In the genomic region with DNA sequence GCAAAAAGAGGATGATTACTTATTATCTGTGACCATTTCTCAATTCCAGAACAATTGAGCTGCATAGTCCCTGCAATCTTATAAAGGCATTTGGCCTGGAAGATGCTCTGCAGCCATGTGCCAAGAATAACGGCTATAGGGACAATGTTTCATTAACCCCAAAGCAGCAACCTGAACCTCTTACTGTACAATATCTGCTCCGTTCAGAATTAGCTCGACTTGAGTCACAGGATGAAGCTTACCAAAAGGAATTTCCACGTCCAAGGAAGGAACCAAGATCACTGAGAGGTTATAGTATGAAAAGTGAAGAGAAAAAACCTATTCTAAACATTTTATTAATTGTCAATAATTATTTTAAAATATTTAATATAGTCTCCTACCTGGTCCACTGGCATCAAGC, we compare ENCODE assay signal across 20 cellular contexts.
A peak's percentile ranks its signal among the peaks of the same experiment; 100 is the strongest.
DNase-seq lines count a peak whose midpoint lies in the region; ATAC-seq and TF ChIP-seq lines count a peak whose summit lies in the region.
"Had no signal": no experiment of that assay in that cellular context is flagged by ENCODE, and none has a peak within 500 bp of the region (broad histone marks: within the 10 kb centered on the region; RNA-seq: fewer than 3 reads in every experiment).

No MANE protein-coding gene starts in this region.

- peaks cover 17% of the 10 kb centered on the region for H3K4me1 Mint-ChIP-seq in CD14-positive monocyte
- H3K4me1 Mint-ChIP-seq: activated naive CD8-positive, alpha-beta T cell treated with anti-CD3 and anti-CD28 coated beads, Interleukin-2, amount 50 U/mL, for 24 hours; neural progenitor cell had no signal

- CTCF ChIA-PET in BJ (lab: Yijun Ruan, JAX): interaction anchor here (1.3 to 2.2 kb wide), 2 partner anchors 12 to 36 kb away, joined by 4 to 5 read pairs; no protein-coding TSS in a partner anchor

- DNase-seq in BJ (ENCODE audit: low read depth) (peak; percentile 28), NCI-H226 (peak; percentile 40), choroid plexus epithelial cell (ENCODE audit: low read depth) (peak; percentile 76), kidney glomerular epithelial cell (lab: John Stamatoyannopoulos, UW) (peak; percentile 68), COLO829 (ENCODE audit: low spot score) (no peak), ureter (ENCODE audit: low spot score) (no peak), CD14-positive monocyte (ENCODE audit: low spot score) (no peak)
- DNase-seq: activated CD8-positive, alpha-beta T cell treated with anti-CD3 and anti-CD28 coated beads for 36 hours; activated naive CD8-positive, alpha-beta T cell treated with anti-CD3 and anti-CD28 coated beads, Interleukin-2, amount 50 U/mL, for 24 hours; AML-193; erythroblast; hippocampal formation; left cardiac atrium; NCI-H1436; NCI-H345; right cardiac atrium; stimulated activated CD4-positive, alpha-beta T cell treated with anti-CD3 and anti-CD28 coated beads, Interleukin-2, amount 100 ng/mL, for 24 hours had no signal

- no peak for TF ChIP-seq CTCF in BJ (IDR thresholded peaks at IDR 0.05; ENCODE audit: insufficient read depth, low read depth, low read length)
- no peak for TF ChIP-seq CTCF in choroid plexus epithelial cell (conservative IDR thresholded peaks at IDR 0.05; ENCODE audit: low read depth, low read length)
- no peak for TF ChIP-seq CTCF in CD14-positive monocyte (IDR thresholded peaks at IDR 0.05)

- intact Hi-C loops in CD14-positive monocyte (cut with micrococcal nuclease): no loop called here

- H3K4me3 ChIP-seq in BJ (ENCODE audit: low read depth, low read length) (no peak overlapping the region), choroid plexus epithelial cell (ENCODE audit: low read depth, low read length) (no peak overlapping the region)
- H3K4me3 ChIP-seq: neural progenitor cell had no signal

- H3K36me3 ChIP-seq in BJ (ENCODE audit: control insufficient read depth, insufficient read depth, low read length): no peaks in the 10 kb centered on the region
- H3K36me3 ChIP-seq: neural progenitor cell had no signal

- no peak for ATAC-seq in GM18868 (IDR thresholded peaks at IDR 0.05; ENCODE audit: unreplicated experiment)
- ATAC-seq: activated CD8-positive, alpha-beta T cell treated with anti-CD3 and anti-CD28 coated beads for 36 hours; activated naive CD8-positive, alpha-beta T cell treated with anti-CD3 and anti-CD28 coated beads, Interleukin-2, amount 50 U/mL, for 24 hours; left cardiac atrium; right cardiac atrium had no signal

- peaks cover 0 to 5% (median 4%) of the 10 kb centered on the region in 7 donors for H3K9me3 Mint-ChIP-seq in CD14-positive monocyte
- H3K9me3 Mint-ChIP-seq: activated CD8-positive, alpha-beta T cell treated with anti-CD3 and anti-CD28 coated beads for 36 hours; activated naive CD8-positive, alpha-beta T cell treated with anti-CD3 and anti-CD28 coated beads, Interleukin-2, amount 50 U/mL, for 24 hours; neural progenitor cell; T-helper 1 cell treated with Interleukin-12 subunit alpha and Interleukin-12 subunit beta and Interleukin-4 antibody, amounts not matched to agents 30 μg/mL and 1 μg/mL, for 36 hours had no signal

- H3K27ac Mint-ChIP-seq in CD14-positive monocyte: no peak overlapping the region
- H3K27ac Mint-ChIP-seq: activated CD8-positive, alpha-beta T cell treated with anti-CD3 and anti-CD28 coated beads for 36 hours; activated naive CD8-positive, alpha-beta T cell treated with anti-CD3 and anti-CD28 coated beads, Interleukin-2, amount 50 U/mL, for 24 hours; neural progenitor cell; T-helper 1 cell treated with Interleukin-12 subunit alpha and Interleukin-12 subunit beta and Interleukin-4 antibody, amounts not matched to agents 30 μg/mL and 1 μg/mL, for 36 hours had no signal

- H3K27me3 Mint-ChIP-seq in CD14-positive monocyte (ENCODE audit: low read depth in 3 of 3): peaks cover 0 to 1% (median 0%) of the 10 kb centered on the region in 3 donors
- H3K27me3 Mint-ChIP-seq: activated CD8-positive, alpha-beta T cell treated with anti-CD3 and anti-CD28 coated beads for 36 hours; activated naive CD8-positive, alpha-beta T cell treated with anti-CD3 and anti-CD28 coated beads, Interleukin-2, amount 50 U/mL, for 24 hours had no signal

- no peaks in the 10 kb centered on the region for H3K36me3 Mint-ChIP-seq in CD14-positive monocyte
- H3K36me3 Mint-ChIP-seq: neural progenitor cell had no signal

- H3K4me3 Mint-ChIP-seq in CD14-positive monocyte: no peak overlapping the region
- H3K4me3 Mint-ChIP-seq: activated CD8-positive, alpha-beta T cell treated with anti-CD3 and anti-CD28 coated beads for 36 hours; activated naive CD8-positive, alpha-beta T cell treated with anti-CD3 and anti-CD28 coated beads, Interleukin-2, amount 50 U/mL, for 24 hours; neural progenitor cell; T-helper 1 cell treated with Interleukin-12 subunit alpha and Interleukin-12 subunit beta and Interleukin-4 antibody, amounts not matched to agents 30 μg/mL and 1 μg/mL, for 36 hours had no signal

- no peaks in the 10 kb centered on the region for H3K27me3 ChIP-seq in BJ (ENCODE audit: control insufficient read depth, insufficient read depth, low read length)
- H3K27me3 ChIP-seq: neural progenitor cell had no signal

- POLR2A ChIA-PET in BJ (lab: Charles Lee): interaction anchor here (0.5 to 0.6 kb wide), 2 partner anchors 80 to 200 kb away, joined by 4 read pairs; no protein-coding TSS in a partner anchor

Comparison
In these comparisons a context has a peak if more than half of its experiments do, and no peak if none do; other contexts are left out.
1. DNase-seq: peak in BJ (single experiment), NCI-H226 (single experiment), choroid plexus epithelial cell (single experiment) and kidney glomerular epithelial cell (single experiment); none in COLO829 (single experiment), ureter (single experiment) and CD14-positive monocyte (single experiment).